In the genomic region with DNA sequence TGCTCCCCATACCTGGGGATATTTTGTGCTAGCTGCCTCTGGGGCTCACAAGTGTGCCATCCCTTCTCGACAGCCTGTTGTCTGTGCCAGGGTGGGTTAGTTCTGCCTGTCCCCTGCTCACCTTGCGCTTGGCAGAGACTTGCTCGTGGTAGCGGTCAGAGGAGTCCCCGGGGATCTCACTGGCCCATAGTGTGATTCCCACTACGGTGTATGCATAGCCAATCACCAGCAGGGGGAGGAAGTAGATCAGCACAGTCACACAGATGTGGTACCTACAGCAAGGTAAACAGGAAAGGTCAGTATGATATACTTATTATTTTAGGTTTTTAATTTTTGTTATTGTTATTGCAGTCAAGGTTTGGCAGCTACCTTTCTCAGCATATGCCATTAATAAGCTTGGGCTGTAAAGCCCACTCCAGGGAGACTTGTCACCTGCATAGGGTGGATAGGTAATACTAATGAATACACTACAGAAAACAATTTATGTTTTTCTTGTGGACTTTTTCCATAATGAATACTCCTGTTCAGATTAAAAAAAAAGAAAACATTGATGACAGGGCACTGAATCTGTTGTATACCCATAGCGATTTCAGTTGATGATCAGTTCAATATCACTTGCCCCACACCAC, we compare ENCODE assay signal across 8 cellular contexts.
DNase-seq lines count a peak whose midpoint lies in the region; ATAC-seq, FAIRE-seq and TF ChIP-seq lines count a peak whose summit lies in the region.

No MANE protein-coding gene starts in this region.

- H3K36me3 Mint-ChIP-seq in activated naive CD4-positive, alpha-beta T cell treated with anti-CD3 and anti-CD28 coated beads, Interleukin-2, amount 10 ng/mL, durations not matched to agents 7 days and 5 days: no peaks in the 10 kb centered on the region

- H3K27me3 ChIP-seq in transverse colon: no peaks in the 10 kb centered on the region

- H3K4me3 Mint-ChIP-seq in activated naive CD4-positive, alpha-beta T cell treated with anti-CD3 and anti-CD28 coated beads, Interleukin-2, amount 10 ng/mL, durations not matched to agents 7 days and 5 days: no peak overlapping the region

- H3K4me3 ChIP-seq in transverse colon: no peak overlapping the region

- no peaks in the 10 kb centered on the region for H3K27me3 Mint-ChIP-seq in activated naive CD4-positive, alpha-beta T cell treated with anti-CD3 and anti-CD28 coated beads, Interleukin-2, amount 10 ng/mL, durations not matched to agents 7 days and 5 days

- ATAC-seq in GM21529 (IDR thresholded peaks at IDR 0.05; ENCODE audit: unreplicated experiment): peak; percentile 70

- TF ChIP-seq POLR2A in transverse colon (IDR thresholded peaks at IDR 0.05): no peak

- TF ChIP-seq EP300 in transverse colon (IDR thresholded peaks at IDR 0.05; ENCODE audit: low read depth): no peak

- CTCF ChIA-PET in activated naive CD4-positive, alpha-beta T cell treated with anti-CD3 and anti-CD28 coated beads, Interleukin-2, amount 10 ng/mL, durations not matched to agents 7 days and 5 days (lab: Charles Lee): interaction anchor here (0.6 to 2.5 kb wide), 3 partner anchors 11 to 555 kb away, joined by 3 to 13 read pairs (median 3); no protein-coding TSS in a partner anchor

- peak; percentile 36 to 60 (median 45) for TF ChIP-seq CTCF in transverse colon (IDR thresholded peaks at IDR 0.05)

- H3K27ac Mint-ChIP-seq in activated naive CD4-positive, alpha-beta T cell treated with anti-CD3 and anti-CD28 coated beads, Interleukin-2, amount 10 ng/mL, durations not matched to agents 7 days and 5 days: no peak overlapping the region

- H3K36me3 ChIP-seq in transverse colon: no peaks in the 10 kb centered on the region

- in situ Hi-C loops in transverse colon (cut with MboI; ENCODE audit: low pct_ligation_motif_present in 1 of 4, low pct_unique_long_range_greater_than_20kb in 1 of 4, low sequenced_read_pairs in 3 of 4): loop anchor here in 1 of 4 donors (25.0 kb wide), 1 partner anchor 359 kb away; no protein-coding TSS in a partner anchor

- no peaks in the 10 kb centered on the region for H3K9me3 ChIP-seq in transverse colon

- no peaks in the 10 kb centered on the region for H3K9me3 Mint-ChIP-seq in activated naive CD4-positive, alpha-beta T cell treated with anti-CD3 and anti-CD28 coated beads, Interleukin-2, amount 10 ng/mL, durations not matched to agents 7 days and 5 days

- no peaks in the 10 kb centered on the region for H3K4me1 ChIP-seq in transverse colon

- WGBS in transverse colon (ENCODE audit: low coverage in 1 of 2), 2 donors: 65 to 90% methylated on average over 1 to 7 of the region's 7 CpGs

- H3K4me1 Mint-ChIP-seq in activated naive CD4-positive, alpha-beta T cell treated with anti-CD3 and anti-CD28 coated beads, Interleukin-2, amount 10 ng/mL, durations not matched to agents 7 days and 5 days: no peaks in the 10 kb centered on the region

- intact Hi-C loops in transverse colon (cut with DNase I; ENCODE audit: low total_unique reads): loop anchor here (2.0 kb wide), 1 partner anchor 45 kb away; no protein-coding TSS in a partner anchor

- DNase-seq in activated naive CD4-positive, alpha-beta T cell treated with anti-CD3 and anti-CD28 coated beads, Interleukin-2, amount 10 ng/mL, durations not matched to agents 7 days and 5 days: peak; percentile 24
- DNase-seq in activated naive CD4-positive, alpha-beta T cell treated with anti-CD3 and anti-CD28 coated beads, Interleukin-2, amount 50 U/mL, for 16 hours: no peak
- peak; percentile 56 for DNase-seq in HTR-8/SVneo (ENCODE audit: insufficient read length, low spot score)
- peak; percentile 64 to 67 for DNase-seq in SHP77 (lab: John Stamatoyannopoulos, UW)
- DNase-seq in germinal center (ENCODE audit: low spot score): peak; percentile 22
- peak; percentile 9 for DNase-seq in transverse colon
- DNase-seq in hippocampal formation (lab: John Stamatoyannopoulos, UW): no peak

- H3K27ac ChIP-seq in transverse colon: no peak overlapping the region

- peak; percentile 89 for FAIRE-seq in HTR-8/SVneo (lab: Jason Lieb, UNC)

Comparison
In these comparisons a context has a peak if more than half of its experiments do, and no peak if none do; other contexts are left out.
1. DNase-seq: peak in activated naive CD4-positive, alpha-beta T cell treated with anti-CD3 and anti-CD28 coated beads, Interleukin-2, amount 10 ng/mL, durations not matched to agents 7 days and 5 days (single experiment), HTR-8/SVneo (single experiment), SHP77 (2 of 2), germinal center (single experiment) and transverse colon (single experiment); none in activated naive CD4-positive, alpha-beta T cell treated with anti-CD3 and anti-CD28 coated beads, Interleukin-2, amount 50 U/mL, for 16 hours (single experiment) and hippocampal formation (0 of 2).